ENCODE assay signal across 8 cellular contexts in the genomic region with DNA sequence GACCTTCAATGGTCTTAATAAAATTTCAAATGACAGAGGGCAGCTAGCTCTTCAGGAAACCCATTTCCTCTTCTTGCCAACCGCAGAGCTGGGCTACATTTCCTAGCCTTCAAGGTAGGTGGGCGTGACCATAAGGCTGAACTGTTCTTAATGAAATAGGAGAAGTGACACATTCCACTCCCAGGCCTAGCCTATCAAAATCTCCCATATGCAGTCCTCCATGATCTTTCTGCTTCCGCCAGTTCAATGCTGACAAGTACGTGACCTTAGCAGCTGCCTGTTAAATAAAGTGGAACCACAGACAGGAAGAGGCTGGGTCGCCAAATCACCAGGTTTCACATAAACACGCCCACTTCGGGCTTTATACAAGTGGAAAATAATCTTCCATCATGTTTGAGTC. TPM values are rescaled to one million over a fixed set of nuclear protein-coding genes. Genes with fewer than 3 reads are reported as not detected.
A peak's percentile ranks its signal among the peaks of the same experiment; 100 is the strongest.
DNase-seq lines count a peak whose midpoint lies in the region; ATAC-seq, FAIRE-seq and TF ChIP-seq lines count a peak whose summit lies in the region.
"Had no signal": no experiment of that assay in that cellular context is flagged by ENCODE, and none has a peak within 500 bp of the region (broad histone marks: within the 10 kb centered on the region; RNA-seq: fewer than 3 reads in every experiment).

No MANE protein-coding gene starts in this region.

- H3K36me3 ChIP-seq in H7 (replicated peaks; ENCODE audit: control insufficient read depth, insufficient read depth, low read length), result no peaks in the 10 kb centered on the region; the same call in 1 of the 2 replicates

- no peaks in the 10 kb centered on the region for H3K27me3 ChIP-seq in H7 (ENCODE audit: control insufficient read depth, insufficient read depth, low read length)

- no peak for TF ChIP-seq CTCF in WTC11 (IDR thresholded peaks at IDR 0.05)

- H3K4me3 ChIP-seq in H7 (ENCODE audit: insufficient read depth, low read depth, low read length), result no peak overlapping the region

- ATAC-seq in GM19438 (IDR thresholded peaks at IDR 0.05; ENCODE audit: low read depth, unreplicated experiment) (peak; percentile 91), HG03280 (IDR thresholded peaks at IDR 0.05; ENCODE audit: unreplicated experiment) (peak; percentile 80), WTC11 (peak; percentile 57)

- H3K4me3 Mint-ChIP-seq in WTC11, result no peak overlapping the region

- H3K4me1 Mint-ChIP-seq in WTC11, result peaks cover 67% of the 10 kb centered on the region

- CTCF ChIA-PET in WTC11 (lab: Charles Lee), result no interaction called here

- peaks cover 9% of the 10 kb centered on the region for H3K36me3 Mint-ChIP-seq in WTC11

- no peak overlapping the region for H3K27ac Mint-ChIP-seq in WTC11

- H3K27me3 Mint-ChIP-seq in WTC11 (ENCODE audit: low read depth), result peaks cover 23% of the 10 kb centered on the region

- DNase-seq in WTC11 (ENCODE audit: low spot score), result no peak
- peak; percentile 36 for DNase-seq in germinal center (ENCODE audit: low spot score)
- DNase-seq in H7, result no peak
- no peak for DNase-seq in RCC 7860 (ENCODE audit: low spot score)
- DNase-seq in hippocampal formation (lab: John Stamatoyannopoulos, UW), result no peak
- DNase-seq: left cardiac atrium had no signal

- peaks cover 14% of the 10 kb centered on the region for H3K9me3 Mint-ChIP-seq in WTC11

- FAIRE-seq in RCC 7860 (lab: Jason Lieb, UNC), result no peak

- POLR2A ChIA-PET in WTC11 (lab: Charles Lee), result no interaction called here

TF ChIP-seq in WTC11, 78 proteins besides CTCF, POLR2A, EP300 and RAD21:
- TF ChIP-seq ZMAT4 (CRISPR knock-in tag; IDR thresholded peaks at IDR 0.05) (no peak), NR3C1 (CRISPR knock-in tag; conservative IDR thresholded peaks at IDR 0.05; ENCODE audit: low read depth) (no peak), ZNF232 (CRISPR knock-in tag; IDR thresholded peaks at IDR 0.05) (no peak), USF2 (CRISPR knock-in tag; IDR thresholded peaks at IDR 0.05) (no peak), GABPB1 (CRISPR knock-in tag; IDR thresholded peaks at IDR 0.05) (no peak), NR2C2 (CRISPR knock-in tag; IDR thresholded peaks at IDR 0.05) (no peak), ZBTB21 (CRISPR knock-in tag; IDR thresholded peaks at IDR 0.05; ENCODE audit: borderline replicate concordance) (no peak), JAZF1 (CRISPR knock-in tag; IDR thresholded peaks at IDR 0.05) (no peak), ELF4 (CRISPR knock-in tag; IDR thresholded peaks at IDR 0.05; ENCODE audit: low read depth) (no peak), ZNF138 (CRISPR knock-in tag; conservative IDR thresholded peaks at IDR 0.05) (no peak)
- TF ChIP-seq, protein P1, sequence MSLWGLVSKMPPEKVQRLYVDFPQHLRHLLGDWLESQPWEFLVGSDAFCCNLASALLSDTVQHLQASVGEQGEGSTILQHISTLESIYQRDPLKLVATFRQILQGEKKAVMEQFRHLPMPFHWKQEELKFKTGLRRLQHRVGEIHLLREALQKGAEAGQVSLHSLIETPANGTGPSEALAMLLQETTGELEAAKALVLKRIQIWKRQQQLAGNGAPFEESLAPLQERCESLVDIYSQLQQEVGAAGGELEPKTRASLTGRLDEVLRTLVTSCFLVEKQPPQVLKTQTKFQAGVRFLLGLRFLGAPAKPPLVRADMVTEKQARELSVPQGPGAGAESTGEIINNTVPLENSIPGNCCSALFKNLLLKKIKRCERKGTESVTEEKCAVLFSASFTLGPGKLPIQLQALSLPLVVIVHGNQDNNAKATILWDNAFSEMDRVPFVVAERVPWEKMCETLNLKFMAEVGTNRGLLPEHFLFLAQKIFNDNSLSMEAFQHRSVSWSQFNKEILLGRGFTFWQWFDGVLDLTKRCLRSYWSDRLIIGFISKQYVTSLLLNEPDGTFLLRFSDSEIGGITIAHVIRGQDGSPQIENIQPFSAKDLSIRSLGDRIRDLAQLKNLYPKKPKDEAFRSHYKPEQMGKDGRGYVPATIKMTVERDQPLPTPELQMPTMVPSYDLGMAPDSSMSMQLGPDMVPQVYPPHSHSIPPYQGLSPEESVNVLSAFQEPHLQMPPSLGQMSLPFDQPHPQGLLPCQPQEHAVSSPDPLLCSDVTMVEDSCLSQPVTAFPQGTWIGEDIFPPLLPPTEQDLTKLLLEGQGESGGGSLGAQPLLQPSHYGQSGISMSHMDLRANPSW (CRISPR knock-in tag; conservative IDR thresholded peaks at IDR 0.05; ENCODE audit: low read depth), result no peak

RNA-seq across cellular contexts. Expression of gene SERPINE2, which starts 13.2 kb away (rescaled TPM):
- total RNA-seq in WTC11 (2021), result 53.1 to 60.4 TPM (median 54.2 TPM) in 3 replicates
- total RNA-seq in H7 (2014; rRNA removed; shearing (Covaris generic)), result 186 and 229 TPM in 2 replicates
